Comparison of ENCODE assay signal across 9 cellular contexts in genomic region chr11:17864478-17864941, GRCh38.
A peak's percentile ranks its signal among the peaks of the same experiment; 100 is the strongest.
DNase-seq lines count a peak whose midpoint lies in the region; ATAC-seq and TF ChIP-seq lines count a peak whose summit lies in the region.
"Had no signal": no experiment of that assay in that cellular context is flagged by ENCODE, and none has a peak within 500 bp of the region (broad histone marks: within the 10 kb centered on the region; RNA-seq: fewer than 3 reads in every experiment).

No MANE protein-coding gene starts in this region.

- H3K4me1 ChIP-seq in neural progenitor cell (no peaks in the 10 kb centered on the region), ovary (ENCODE audit: insufficient read depth) (no peaks in the 10 kb centered on the region)

- H3K4me3 Mint-ChIP-seq in MCF 10A (ENCODE audit: unreplicated experiment) (no peak overlapping the region), neural progenitor cell (no peak overlapping the region)
- no peak overlapping the region for H3K4me3 Mint-ChIP-seq in activated CD8-positive, alpha-beta memory T cell treated with anti-CD3 and anti-CD28 coated beads, Interleukin-2, amount 10 ng/mL, durations not matched to agents 7 days and 5 days

- H3K36me3 ChIP-seq in neural progenitor cell (no peaks in the 10 kb centered on the region), ovary (no peaks in the 10 kb centered on the region)

- POLR2A ChIA-PET in MCF 10A (lab: Yijun Ruan, JAX): interaction anchor here (0.7 kb wide), 1 partner anchor 116 kb away, joined by 4 read pairs; no protein-coding TSS in a partner anchor

- WGBS in ovary, 3 donors: 33 to 36% (median 34%) methylated on average over 3 of the region's 3 CpGs

- H2AFZ ChIP-seq in neural progenitor cell (replicated peaks): no peak overlapping the region

- peak; percentile 64 for ATAC-seq in HG03280 (IDR thresholded peaks at IDR 0.05; ENCODE audit: unreplicated experiment)
- no peak for ATAC-seq in activated CD8-positive, alpha-beta memory T cell treated with anti-CD3 and anti-CD28 coated beads, Interleukin-2, amount 10 ng/mL, durations not matched to agents 7 days and 5 days

- no TSS peak for BruUV-seq in MCF 10A (replicated peaks; lab: Mats Ljungman, UMichigan)

- H3K27me3 ChIP-seq in neural progenitor cell (no peaks in the 10 kb centered on the region), ovary (no peaks in the 10 kb centered on the region)

- H3K9ac ChIP-seq in neural progenitor cell: no peak overlapping the region

- no peak for TF ChIP-seq EP300 in ovary (IDR thresholded peaks at IDR 0.05)

- H3K4me3 ChIP-seq in neural progenitor cell: no peak overlapping the region
- no peak overlapping the region for H3K4me3 ChIP-seq in ovary

- H3K9me3 Mint-ChIP-seq in MCF 10A (ENCODE audit: unreplicated experiment) (peaks cover 9% of the 10 kb centered on the region), neural progenitor cell (peaks cover 11% of the 10 kb centered on the region)
- H3K9me3 Mint-ChIP-seq in activated CD8-positive, alpha-beta memory T cell treated with anti-CD3 and anti-CD28 coated beads, Interleukin-2, amount 10 ng/mL, durations not matched to agents 7 days and 5 days (ENCODE audit: low read depth): peaks cover 4% of the 10 kb centered on the region

- H3K4me1 Mint-ChIP-seq in MCF 10A (ENCODE audit: insufficient read depth, unreplicated experiment) (no peaks in the 10 kb centered on the region), neural progenitor cell (no peaks in the 10 kb centered on the region)
- H3K4me1 Mint-ChIP-seq in activated CD8-positive, alpha-beta memory T cell treated with anti-CD3 and anti-CD28 coated beads, Interleukin-2, amount 10 ng/mL, durations not matched to agents 7 days and 5 days: no peaks in the 10 kb centered on the region

- H3K36me3 Mint-ChIP-seq in MCF 10A (ENCODE audit: insufficient read depth, unreplicated experiment): peaks cover 5% of the 10 kb centered on the region
- H3K36me3 Mint-ChIP-seq in neural progenitor cell: peaks cover 6% of the 10 kb centered on the region
- peaks cover 10% of the 10 kb centered on the region for H3K36me3 Mint-ChIP-seq in activated CD8-positive, alpha-beta memory T cell treated with anti-CD3 and anti-CD28 coated beads, Interleukin-2, amount 10 ng/mL, durations not matched to agents 7 days and 5 days

- H3K27ac Mint-ChIP-seq in MCF 10A (ENCODE audit: low read depth, unreplicated experiment) (no peak overlapping the region), neural progenitor cell (no peak overlapping the region)
- no peak overlapping the region for H3K27ac Mint-ChIP-seq in activated CD8-positive, alpha-beta memory T cell treated with anti-CD3 and anti-CD28 coated beads, Interleukin-2, amount 10 ng/mL, durations not matched to agents 7 days and 5 days

- intact Hi-C loops in MCF 10A (cut with micrococcal nuclease) (no loop called here), ovary (cut with DNase I) (no loop called here)

- no peaks in the 10 kb centered on the region for H3K79me2 ChIP-seq in neural progenitor cell (ENCODE audit: low read depth)

- no peaks in the 10 kb centered on the region for H4K20me1 ChIP-seq in neural progenitor cell (ENCODE audit: low read depth)

- TF ChIP-seq POLR2A in ovary (IDR thresholded peaks at IDR 0.05): no peak

- no peak overlapping the region for H3K27ac ChIP-seq in neural progenitor cell
- H3K27ac ChIP-seq in ovary: no peak overlapping the region

- H3K27me3 Mint-ChIP-seq in MCF 10A (ENCODE audit: insufficient read depth, unreplicated experiment): no peaks in the 10 kb centered on the region
- H3K27me3 Mint-ChIP-seq in neural progenitor cell (ENCODE audit: insufficient read depth, low read depth): no peaks in the 10 kb centered on the region
- H3K27me3 Mint-ChIP-seq in activated CD8-positive, alpha-beta memory T cell treated with anti-CD3 and anti-CD28 coated beads, Interleukin-2, amount 10 ng/mL, durations not matched to agents 7 days and 5 days: no peaks in the 10 kb centered on the region

- peak; percentile 21 for DNase-seq in NCI-H2171 treated with DMSO at 0.1 percent for 48 hours (lab: John Stamatoyannopoulos, UW)
- DNase-seq in NCI-H2171 (lab: John Stamatoyannopoulos, UW): no peak
- peak; percentile 49 for DNase-seq in MCF 10A (ENCODE audit: unreplicated experiment)
- DNase-seq in neural progenitor cell (ENCODE audit: low spot score): peak; percentile 44
- DNase-seq in activated CD8-positive, alpha-beta memory T cell treated with anti-CD3 and anti-CD28 coated beads, Interleukin-2, amount 10 ng/mL, durations not matched to agents 7 days and 5 days: no peak
- no peak for DNase-seq in OCI-M2 (lab: John Stamatoyannopoulos, UW; ENCODE audit: unreplicated experiment)
- DNase-seq in ovary: no peak
- DNase-seq: NCI-H446 had no signal

- H3K9me3 ChIP-seq in neural progenitor cell (ENCODE audit: low read depth) (no peaks in the 10 kb centered on the region), ovary (no peaks in the 10 kb centered on the region)

- CTCF ChIA-PET in MCF 10A (lab: Yijun Ruan, JAX): interaction anchor here (0.6 to 6.1 kb wide), 45 partner anchors 10 to 302 kb away, joined by 3 to 58 read pairs (median 4); partner anchors contain the start of gene KCNC1
- CTCF ChIA-PET in activated CD8-positive, alpha-beta memory T cell treated with anti-CD3 and anti-CD28 coated beads, Interleukin-2, amount 10 ng/mL, durations not matched to agents 7 days and 5 days (lab: Charles Lee): interaction anchor here (0.7 to 3.8 kb wide), 5 partner anchors 9 to 26 kb away, joined by 3 to 14 read pairs (median 3); no protein-coding TSS in a partner anchor

- no peak overlapping the region for H3K4me2 ChIP-seq in neural progenitor cell

- TF ChIP-seq CTCF in MCF 10A (IDR thresholded peaks at IDR 0.05; ENCODE audit: unreplicated experiment) (peak; percentile 62), neural progenitor cell (IDR thresholded peaks at IDR 0.05) (peak; percentile 80), ovary (IDR thresholded peaks at IDR 0.05) (no peak)

- H3F3A ChIP-seq in neural progenitor cell (ENCODE audit: low read depth): no peaks in the 10 kb centered on the region

Comparison
In these comparisons a context has a peak if more than half of its experiments do, and no peak if none do; other contexts are left out.
1. DNase-seq: peak in NCI-H2171 treated with DMSO at 0.1 percent for 48 hours (single experiment), MCF 10A (single experiment) and neural progenitor cell (single experiment); none in NCI-H2171 (single experiment), activated CD8-positive, alpha-beta memory T cell treated with anti-CD3 and anti-CD28 coated beads, Interleukin-2, amount 10 ng/mL, durations not matched to agents 7 days and 5 days (single experiment), OCI-M2 (single experiment) and ovary (0 of 5).
2. CTCF ChIP-seq: peak in MCF 10A (single experiment) and neural progenitor cell (single experiment); none in ovary (0 of 3).